ENCODE assay signal across 9 cellular contexts in genomic region chr3:113516115-113516505, GRCh38. TPM values are rescaled to one million over a fixed set of nuclear protein-coding genes. Genes with fewer than 3 reads are reported as not detected.
DNase-seq lines count a peak whose midpoint lies in the region; ATAC-seq and TF ChIP-seq lines count a peak whose summit lies in the region.
"Had no signal": no experiment of that assay in that cellular context is flagged by ENCODE, and none has a peak within 500 bp of the region (broad histone marks: within the 10 kb centered on the region; RNA-seq: fewer than 3 reads in every experiment).

No MANE protein-coding gene starts in this region.

- 41 to 42% methylated on average over 5 of the region's 5 CpGs for WGBS in heart right ventricle, 2 donors
- WGBS in hepatocyte (ENCODE audit: low lambda C conversion rate, missing lambda C conversion rate) = 53% methylated on average over 5 of the region's 5 CpGs

- no peak overlapping the region for H2AFZ ChIP-seq in hepatocyte

- peak in 1 of 2 donors; percentile 12 for DNase-seq in heart right ventricle
- no peak for DNase-seq in left cardiac atrium
- DNase-seq in Peyer's patch = peak in 1 of 3 donors; percentile 50
- no peak for DNase-seq in hepatocyte (ENCODE audit: low spot score)
- DNase-seq in ureter (ENCODE audit: low spot score) = peak; percentile 43
- DNase-seq in NCI-H187 (lab: John Stamatoyannopoulos, UW) = no peak
- DNase-seq in hepatic stellate cell (ENCODE audit: low spot score) = no peak
- DNase-seq: activated CD4-positive, alpha-beta T cell treated with anti-CD3 and anti-CD28 coated beads, Interleukin-2, amount 10 ng/mL, durations not matched to agents 7 days and 5 days had no signal

- H4K20me1 ChIP-seq in hepatocyte (ENCODE audit: insufficient read depth, poor library complexity, severe bottlenecking) = no peaks in the 10 kb centered on the region

- no peak overlapping the region for H3K4me2 ChIP-seq in hepatocyte

- peak in 3 of 9 donors; percentile 11 to 37 (median 24) for TF ChIP-seq CTCF in heart right ventricle (IDR thresholded peaks at IDR 0.05)
- TF ChIP-seq CTCF in Peyer's patch (IDR thresholded peaks at IDR 0.05) = peak in 3 of 6 experiments; percentile 6 to 46 (median 31)
- peak; percentile 7 for TF ChIP-seq CTCF in hepatocyte (IDR thresholded peaks at IDR 0.05; ENCODE audit: poor library complexity)

- H3K27me3 ChIP-seq in heart right ventricle (peaks cover 0 to 32% (median 6%) of the 10 kb centered on the region in 7 donors), Peyer's patch (no peaks in the 10 kb centered on the region), hepatocyte (peaks cover 10% of the 10 kb centered on the region)

- peaks cover 28% of the 10 kb centered on the region for H3K79me2 ChIP-seq in hepatocyte

- H3K9me2 ChIP-seq in hepatocyte (replicated peaks; ENCODE audit: insufficient read depth) = no peaks in the 10 kb centered on the region

- intact Hi-C loops in heart right ventricle (cut with DNase I) (loop anchor here in 1 of 10 donors (10.0 kb wide), 1 partner anchor 59 kb away; no protein-coding TSS in a partner anchor), left cardiac atrium (cut with DNase I) (no loop called here)

- H3K36me3 ChIP-seq in heart right ventricle (no peaks in the 10 kb centered on the region), Peyer's patch (no peaks in the 10 kb centered on the region), hepatocyte (replicated peaks; ENCODE audit: insufficient read depth, low read depth) (no peaks in the 10 kb centered on the region)

- H3K27ac ChIP-seq in heart right ventricle (no peak overlapping the region), Peyer's patch (peak overlapping the region in 2 of 4 donors; percentile 17 to 92), hepatocyte (no peak overlapping the region)

- H3K4me1 ChIP-seq in heart right ventricle (peaks cover 0 to 22% (median 13%) of the 10 kb centered on the region in 9 donors), Peyer's patch (peaks cover 0 to 12% (median 4%) of the 10 kb centered on the region in 4 donors), hepatocyte (ENCODE audit: insufficient read depth) (no peaks in the 10 kb centered on the region)

- H3K4me3 ChIP-seq in heart right ventricle = peak overlapping the region in 6 of 10 donors; percentile 77 to 99 (median 90)
- peak overlapping the region in 3 of 4 donors; percentile 55 to 92 (median 73) for H3K4me3 ChIP-seq in Peyer's patch
- no peak overlapping the region for H3K4me3 ChIP-seq in hepatocyte

- TF ChIP-seq POLR2A in Peyer's patch (IDR thresholded peaks at IDR 0.05) = no peak

- H3K9me3 ChIP-seq in heart right ventricle (no peaks in the 10 kb centered on the region), Peyer's patch (no peaks in the 10 kb centered on the region), hepatocyte (ENCODE audit: low read depth) (no peaks in the 10 kb centered on the region)

- ATAC-seq in heart right ventricle (peak in 1 of 8 donors; percentile 45), left cardiac atrium (no peak), GM18520 (IDR thresholded peaks at IDR 0.05; ENCODE audit: unreplicated experiment) (no peak)

RNA-seq across cellular contexts. Expression of gene SPICE1, which starts 1.2 kb away (rescaled TPM):
- total RNA-seq in heart right ventricle = 1 to 10 TPM; 2.8 to 7.9 (median 5.0) TPM
- 1 to 10 TPM; 1.7 to 2.3 TPM for polyA plus RNA-seq in heart right ventricle
- 1 to 10 TPM; 6.3 to 7.8 TPM for total RNA-seq in left cardiac atrium
- total RNA-seq in Peyer's patch = 10 to 100 TPM; 15.2 to 39.6 (median 20.6) TPM
- total RNA-seq in hepatocyte = 23.5 and 27.9 TPM in 2 replicates
- 8.2 and 11.7 TPM in 2 replicates for polyA plus RNA-seq in hepatocyte
- total RNA-seq in ureter = 34.6 TPM

RNA-seq across cellular contexts. Expression of gene SIDT1, which starts 16.2 kb away (rescaled TPM):
- total RNA-seq in heart right ventricle (1 to 10 TPM in 5 of 10 donors, under 1 TPM in 5; 0.55 to 2.4 (median 0.97) TPM), left cardiac atrium (under 1 TPM; 0.71 to 0.79 TPM), Peyer's patch (100 to 1,000 TPM in 2 of 4 donors, 10 to 100 TPM in 2; 62.5 to 116 (median 91.6) TPM), hepatocyte (0.90 and 4.9 TPM in 2 replicates), ureter (61.6 TPM)
- polyA plus RNA-seq in heart right ventricle (under 1 TPM; 0.32 to 0.66 TPM), hepatocyte (0.18 and 1.9 TPM in 2 replicates)

Comparison
In these comparisons a context has a peak if more than half of its experiments do, and no peak if none do; other contexts are left out.
1. RNA of gene SIDT1, which starts 16.2 kb away (total RNA-seq): 62.5 to 116 TPM in Peyer's patch and 61.6 TPM in ureter (single experiment); 0.55 to 2.4 TPM in heart right ventricle, 0.90 to 4.9 TPM in hepatocyte and 0.71 to 0.79 TPM in left cardiac atrium; every median in the first group is over 10 times any median in the second.